In the genomic region with DNA sequence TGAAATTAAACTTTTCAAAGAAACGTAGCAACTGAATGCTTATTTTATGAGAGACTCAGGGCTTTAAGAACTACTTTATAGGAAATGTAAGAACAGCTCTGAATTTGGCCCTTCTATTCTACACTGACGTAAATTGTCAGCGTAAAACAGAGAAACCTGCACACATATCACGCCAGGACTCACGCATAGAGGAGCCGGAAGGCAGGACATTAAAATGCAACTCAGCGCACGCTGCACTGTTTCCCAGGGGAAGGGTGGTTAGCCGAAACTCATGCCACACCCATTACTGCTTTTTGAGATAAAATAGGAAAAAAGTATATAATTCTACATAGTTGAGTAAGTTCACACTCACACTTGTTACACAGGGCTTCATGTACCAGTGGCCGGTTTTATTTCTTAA, we compare ENCODE assay signal across 15 cellular contexts. TPM values are rescaled to one million over a fixed set of nuclear protein-coding genes. Genes with fewer than 3 reads are reported as not detected.
DNase-seq lines count a peak whose midpoint lies in the region; ATAC-seq and TF ChIP-seq lines count a peak whose summit lies in the region.
"Had no signal": no experiment of that assay in that cellular context is flagged by ENCODE, and none has a peak within 500 bp of the region (broad histone marks: within the 10 kb centered on the region; RNA-seq: fewer than 3 reads in every experiment).

No MANE protein-coding gene starts in this region.

- intact Hi-C loops in mucosa of descending colon (cut with DNase I, micrococcal nuclease) (no loop called here), transverse colon (cut with DNase I; ENCODE audit: low total_unique reads) (loop anchor here (2.0 kb wide), 1 partner anchor 37 kb away; no protein-coding TSS in a partner anchor)

- H3K9ac ChIP-seq in OCI-LY3 (ENCODE audit: low read length), result peak overlapping the region; percentile 57
- H3K9ac ChIP-seq: parathyroid adenoma had no signal

- no peaks in the 10 kb centered on the region for H4K20me1 ChIP-seq in OCI-LY3 (ENCODE audit: insufficient read depth, low read length)

- peaks cover 12% of the 10 kb centered on the region for H3K36me3 ChIP-seq in OCI-LY3 (replicated peaks; ENCODE audit: low read depth, low read length)
- H3K36me3 ChIP-seq in mucosa of descending colon (ENCODE audit: low read depth), result no peaks in the 10 kb centered on the region
- peaks cover 0 to 10% (median 3%) of the 10 kb centered on the region in 4 donors for H3K36me3 ChIP-seq in transverse colon

- TF ChIP-seq POLR2A in transverse colon (IDR thresholded peaks at IDR 0.05), result no peak

- H3K9me3 ChIP-seq in OCI-LY3 (ENCODE audit: insufficient read depth, low read length) (peaks cover 3% of the 10 kb centered on the region; the same call in 1 of the 2 replicates), mucosa of descending colon (peaks cover 4% of the 10 kb centered on the region), transverse colon (peaks cover 4 to 5% of the 10 kb centered on the region in 2 donors)

- DNase-seq in mucosa of descending colon (no peak), transverse colon (no peak), SW 1271 (lab: John Stamatoyannopoulos, UW) (no peak), NCI-H1105 (lab: John Stamatoyannopoulos, UW) (no peak)
- DNase-seq: activated CD8-positive, alpha-beta T cell treated with anti-CD3 and anti-CD28 coated beads for 36 hours; amygdala; DMS79; dorsolateral prefrontal cortex; immature natural killer cell; NCI-H2107; SHP77 had no signal

- H3K79me2 ChIP-seq in OCI-LY3 (ENCODE audit: low read length), result no peaks in the 10 kb centered on the region
- H3K79me2 ChIP-seq: parathyroid adenoma had no signal

- peak overlapping the region; percentile 60 for H2AFZ ChIP-seq in OCI-LY3 (ENCODE audit: low read depth, low read length)
- H2AFZ ChIP-seq: parathyroid adenoma had no signal

- peaks cover 50% of the 10 kb centered on the region for H3K4me1 ChIP-seq in OCI-LY3 (ENCODE audit: low read length)
- H3K4me1 ChIP-seq in mucosa of descending colon (ENCODE audit: low read depth), result no peaks in the 10 kb centered on the region
- peaks cover 4 to 50% (median 32%) of the 10 kb centered on the region in 4 donors for H3K4me1 ChIP-seq in transverse colon
- H3K4me1 ChIP-seq: parathyroid adenoma had no signal

- WGBS in transverse colon (ENCODE audit: low coverage in 1 of 2), 2 donors, result 62 to 72% methylated on average over 9 to 10 of the region's 10 CpGs

- peak overlapping the region; percentile 79 for H3K4me2 ChIP-seq in OCI-LY3 (ENCODE audit: low read length)

- H3K4me3 ChIP-seq in OCI-LY3 (ENCODE audit: low read length) (peak overlapping the region; percentile 52), mucosa of descending colon (no peak overlapping the region), transverse colon (no peak overlapping the region)
- H3K4me3 ChIP-seq: dorsolateral prefrontal cortex had no signal

- ATAC-seq in esophagus mucosa (peak; percentile 9), mucosa of descending colon (peak; percentile 37), GM21619 (IDR thresholded peaks at IDR 0.05; ENCODE audit: unreplicated experiment) (no peak)
- ATAC-seq: activated CD8-positive, alpha-beta T cell treated with anti-CD3 and anti-CD28 coated beads for 36 hours had no signal

- TF ChIP-seq CTCF in OCI-LY3 (IDR thresholded peaks at IDR 0.05; ENCODE audit: low read depth, low read length) (no peak), mucosa of descending colon (IDR thresholded peaks at IDR 0.05) (no peak), transverse colon (IDR thresholded peaks at IDR 0.05) (no peak)

- in situ Hi-C loops in transverse colon (cut with MboI; ENCODE audit: low pct_ligation_motif_present in 1 of 4, low pct_unique_long_range_greater_than_20kb in 1 of 4, low sequenced_read_pairs in 3 of 4), result no loop called here

- no peak for TF ChIP-seq EP300 in transverse colon (IDR thresholded peaks at IDR 0.05; ENCODE audit: low read depth)

- no peaks in the 10 kb centered on the region for H3K27me3 ChIP-seq in OCI-LY3 (ENCODE audit: low read depth, low read length)
- no peaks in the 10 kb centered on the region for H3K27me3 ChIP-seq in transverse colon

- H3K27ac ChIP-seq in OCI-LY3 (ENCODE audit: low read length) (peak overlapping the region; percentile 87), transverse colon (peak overlapping the region; percentile 57 to 85 (median 69))
- H3K27ac ChIP-seq: dorsolateral prefrontal cortex, parathyroid adenoma had no signal

RNA-seq across cellular contexts. Expression of a gene that starts 7.4 kb away (rescaled TPM):
- total RNA-seq in esophagus mucosa (201 TPM), mucosa of descending colon (100 to 1,000 TPM in 1 of 3 donors, 10 to 100 TPM in 1, 1 to 10 TPM in 1; 9.2 to 116 (median 32.9) TPM), transverse colon (100 to 1,000 TPM in 2 of 4 donors, 10 to 100 TPM in 2; 61.0 to 164 (median 108) TPM)
